8 cellular contexts compared by ENCODE assay signal in the genomic region with DNA sequence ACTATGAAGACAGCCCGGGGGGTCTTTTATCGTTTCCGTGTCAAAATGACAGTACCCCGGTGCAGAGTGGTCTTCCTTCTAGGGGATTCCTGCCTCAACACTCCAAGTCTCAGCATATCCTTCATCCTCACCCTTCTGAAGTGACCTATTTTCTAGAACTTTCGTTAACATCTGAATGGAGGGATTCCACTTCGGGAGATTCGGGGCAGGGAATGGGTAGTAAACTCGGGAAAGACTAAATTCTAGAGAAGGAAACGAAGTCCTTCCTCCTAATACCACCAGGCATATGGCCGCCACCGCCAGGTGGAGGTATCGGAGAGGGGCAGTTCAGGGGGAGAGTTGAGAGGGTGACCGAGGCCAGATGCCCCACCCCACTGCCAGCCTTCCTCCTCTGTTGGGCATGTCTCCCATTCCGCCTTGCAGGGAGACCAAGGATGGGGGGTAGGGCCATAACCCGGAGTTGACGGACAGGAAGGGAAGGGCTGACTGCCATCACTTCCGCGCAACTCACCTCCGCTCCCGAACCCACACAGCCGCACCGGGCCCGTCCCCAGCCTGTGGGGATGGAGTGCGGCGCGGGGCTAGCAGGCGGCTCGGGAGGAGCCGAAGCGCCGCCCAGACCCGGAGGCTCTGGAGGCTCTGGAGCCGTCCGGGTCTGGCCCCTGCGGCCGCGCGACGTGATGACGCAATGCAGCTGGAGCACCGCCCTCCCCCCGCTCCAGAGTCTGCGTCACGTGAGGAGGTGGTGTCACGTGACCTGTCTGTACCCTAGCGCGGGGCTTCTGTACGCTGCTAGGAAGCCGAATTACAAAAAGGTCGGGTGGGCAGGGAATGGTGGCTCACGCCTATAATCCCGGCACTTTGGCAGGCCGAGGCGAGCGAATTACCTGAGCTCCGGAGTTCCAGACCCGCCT. TPM values are rescaled to one million over a fixed set of nuclear protein-coding genes. Genes with fewer than 3 reads are reported as not detected.
DNase-seq lines count a peak whose midpoint lies in the region; ATAC-seq and TF ChIP-seq lines count a peak whose summit lies in the region.

A gene (minus strand): TSS at position 657 of the 914 bp plus-strand sequence. CDS start 2,072 bp downstream, outside the sequence.

- H3K4me3 Mint-ChIP-seq in activated CD4-positive, alpha-beta T cell treated with anti-CD3 and anti-CD28 coated beads, Interleukin-2, amount 10 ng/mL, durations not matched to agents 7 days and 5 days, result peak within 1 kb of the TSS; percentile 93

- peaks cover 9% of the 10 kb centered on the region for H3K27me3 Mint-ChIP-seq in activated CD4-positive, alpha-beta T cell treated with anti-CD3 and anti-CD28 coated beads, Interleukin-2, amount 10 ng/mL, durations not matched to agents 7 days and 5 days

- ATAC-seq in GM19351 (IDR thresholded peaks at IDR 0.05; ENCODE audit: unreplicated experiment), result peak; percentile 92
- ATAC-seq in HG03521 (IDR thresholded peaks at IDR 0.05; ENCODE audit: unreplicated experiment), result peak; percentile 89

- peak within 1 kb of the TSS; percentile 96 for H3K27ac Mint-ChIP-seq in activated CD4-positive, alpha-beta T cell treated with anti-CD3 and anti-CD28 coated beads, Interleukin-2, amount 10 ng/mL, durations not matched to agents 7 days and 5 days

- peaks cover 12% of the 10 kb centered on the region for H3K36me3 Mint-ChIP-seq in activated CD4-positive, alpha-beta T cell treated with anti-CD3 and anti-CD28 coated beads, Interleukin-2, amount 10 ng/mL, durations not matched to agents 7 days and 5 days (ENCODE audit: low read depth)

- peak within 1 kb of the TSS; percentile 89 for H3K27ac ChIP-seq in C4-2B

- H3K4me1 Mint-ChIP-seq in activated CD4-positive, alpha-beta T cell treated with anti-CD3 and anti-CD28 coated beads, Interleukin-2, amount 10 ng/mL, durations not matched to agents 7 days and 5 days, result peaks cover 29% of the 10 kb centered on the region

- POLR2A ChIA-PET in activated CD4-positive, alpha-beta T cell treated with anti-CD3 and anti-CD28 coated beads, Interleukin-2, amount 10 ng/mL, durations not matched to agents 7 days and 5 days (lab: Charles Lee), result interaction anchor here (0.7 kb wide), 1 partner anchor 1890 kb away, joined by 7 read pairs; no protein-coding TSS in a partner anchor

- peak; percentile 77 for TF ChIP-seq CTCF in C4-2B (conservative IDR thresholded peaks at IDR 0.05)

- H3K9me3 Mint-ChIP-seq in activated CD4-positive, alpha-beta T cell treated with anti-CD3 and anti-CD28 coated beads, Interleukin-2, amount 10 ng/mL, durations not matched to agents 7 days and 5 days, result no peaks in the 10 kb centered on the region

- CTCF ChIA-PET in activated CD4-positive, alpha-beta T cell treated with anti-CD3 and anti-CD28 coated beads, Interleukin-2, amount 10 ng/mL, durations not matched to agents 7 days and 5 days (lab: Charles Lee), result interaction anchor here (0.7 to 1.0 kb wide), 4 partner anchors 11 to 783 kb away, joined by 3 to 4 read pairs (median 3); a partner anchor contains a TSS

- DNase-seq in NCI-H69 (lab: John Stamatoyannopoulos, UW), result peak; percentile 99
- peak; percentile 96 for DNase-seq in activated CD4-positive, alpha-beta T cell treated with anti-CD3 and anti-CD28 coated beads, Interleukin-2, amount 10 ng/mL, durations not matched to agents 7 days and 5 days
- peak; percentile 78 for DNase-seq in cortex of kidney (lab: John Stamatoyannopoulos, UW)
- peak; percentile 99 for DNase-seq in left kidney (ENCODE audit: low read depth, low spot score)
- peak; percentile 95 to 96 for DNase-seq in stimulated activated CD4-positive, alpha-beta T cell treated with anti-CD3 and anti-CD28 coated beads, Interleukin-2, amount 100 ng/mL, for 24 hours

RNA-seq across cellular contexts. Expression of the gene that starts here (rescaled TPM):
- 10 to 100 TPM; 31.4 to 31.5 TPM for total RNA-seq in activated CD4-positive, alpha-beta T cell treated with anti-CD3 and anti-CD28 coated beads, Interleukin-2, amount 10 ng/mL, durations not matched to agents 7 days and 5 days

Comparison
In these comparisons a context has a peak if more than half of its experiments do, and no peak if none do; other contexts are left out.
1. Peak in every context shown above with its lines: DNase-seq, ATAC-seq and H3K27ac ChIP-seq.